Comparison of ENCODE assay signal across 24 cellular contexts in genomic region chr19:7994923-7995682, GRCh38. TPM values are rescaled to one million over a fixed set of nuclear protein-coding genes. Genes with fewer than 3 reads are reported as not detected.
DNase-seq lines count a peak whose midpoint lies in the region; ATAC-seq, FAIRE-seq and TF ChIP-seq lines count a peak whose summit lies in the region.
"Had no signal": no experiment of that assay in that cellular context is flagged by ENCODE, and none has a peak within 500 bp of the region (broad histone marks: within the 10 kb centered on the region; RNA-seq: fewer than 3 reads in every experiment).

No MANE protein-coding gene starts in this region.

- POLR2A ChIA-PET in WTC11 (lab: Charles Lee) = interaction anchor here (0.7 kb wide), 1 partner anchor 138 kb away, joined by 5 read pairs; no protein-coding TSS in a partner anchor

- peak overlapping the region in 1 of 4 donors; percentile 54 for H3K4me3 Mint-ChIP-seq in CD4-positive, CD25-positive, alpha-beta regulatory T cell
- no peak overlapping the region for H3K4me3 Mint-ChIP-seq in WTC11
- H3K4me3 Mint-ChIP-seq: HFFc6 had no signal

- no peak for ATAC-seq in CD4-positive, CD25-positive, alpha-beta regulatory T cell (ENCODE audit: low read depth in 2 of 2)
- no peak for ATAC-seq in WTC11
- ATAC-seq: activated CD4-positive, CD25-positive, alpha-beta regulatory T cell treated with anti-CD3 and anti-CD28 coated beads, Interleukin-2, amount 50 U/mL, for 24 hours; left colon had no signal

- TF ChIP-seq CTCF in WTC11 (IDR thresholded peaks at IDR 0.05) (no peak), keratinocyte (optimal IDR thresholded peaks at IDR 0.05 in 1 of 3, IDR thresholded peaks at IDR 0.05 in 1 of 3, conservative IDR thresholded peaks at IDR 0.05 in 1 of 3; ENCODE audit: extremely low read depth in 1 of 3, insufficient read depth in 2 of 3, low read length in 3 of 3) (no peak)

- peak overlapping the region in 2 of 3 donors; percentile 33 to 72 for H3K27ac Mint-ChIP-seq in CD4-positive, CD25-positive, alpha-beta regulatory T cell
- peak overlapping the region; percentile 86 for H3K27ac Mint-ChIP-seq in WTC11
- H3K27ac Mint-ChIP-seq: HFFc6 had no signal

- peaks cover 87% of the 10 kb centered on the region for H3K79me2 ChIP-seq in keratinocyte (ENCODE audit: control insufficient read depth, insufficient read depth, low read length)

- H3K27me3 Mint-ChIP-seq in CD4-positive, CD25-positive, alpha-beta regulatory T cell = no peaks in the 10 kb centered on the region
- H3K27me3 Mint-ChIP-seq in WTC11 (ENCODE audit: low read depth) = no peaks in the 10 kb centered on the region
- H3K27me3 Mint-ChIP-seq: naive B cell had no signal

- no peak overlapping the region for H2AFZ ChIP-seq in keratinocyte (ENCODE audit: control insufficient read depth, low read length)

- dilution Hi-C loops in keratinocyte (cut with MboI; ENCODE audit: extremely low pct_ligation_motif_present, low sequenced_read_pairs) = no loop called here

- H3K27ac ChIP-seq in BLaER1 (no peak overlapping the region), keratinocyte (ENCODE audit: control insufficient read depth, insufficient read depth, low read length) (no peak overlapping the region)
- no peak overlapping the region for H3K27ac ChIP-seq in CD4-positive, CD25-positive, alpha-beta regulatory T cell (ENCODE audit: insufficient read depth, low read length, poor library complexity, severe bottlenecking)
- H3K27ac ChIP-seq: sigmoid colon had no signal

- no peaks in the 10 kb centered on the region for H3K9me3 Mint-ChIP-seq in CD4-positive, CD25-positive, alpha-beta regulatory T cell
- no peaks in the 10 kb centered on the region for H3K9me3 Mint-ChIP-seq in WTC11
- H3K9me3 Mint-ChIP-seq: HFFc6, naive B cell had no signal

- DNase-seq in CD4-positive, CD25-positive, alpha-beta regulatory T cell = no peak
- DNase-seq in WTC11 (ENCODE audit: low spot score) (no peak), keratinocyte (ENCODE audit: low read depth, low spot score) (no peak), AG08396 (ENCODE audit: low spot score) (no peak), NCI-H1105 treated with DMSO at 0.1 percent for 48 hours (lab: John Stamatoyannopoulos, UW) (no peak)
- no peak for DNase-seq in activated CD4-positive, CD25-positive, alpha-beta regulatory T cell (lab: John Stamatoyannopoulos, UW)
- DNase-seq: activated effector memory CD4-positive, alpha-beta T cell treated with anti-CD3 and anti-CD28 coated beads, Interleukin-2, amount 50 U/mL, for 16 hours; Calu3; central memory CD4-positive, alpha-beta T cell; EL; HFFc6; left colon; mesendoderm; naive B cell; NCI-H1417 treated with DMSO at 0.1 percent for 48 hours; NCI-H2107; NCI-H524; sigmoid colon; stimulated activated naive CD4-positive, alpha-beta T cell had no signal

- H4K20me1 ChIP-seq in BLaER1 (peaks cover 100% of the 10 kb centered on the region), keratinocyte (ENCODE audit: control insufficient read depth, extremely low read depth, insufficient read depth, low read length) (peaks cover 29% of the 10 kb centered on the region)

- H3K4me2 ChIP-seq in BLaER1 (peak overlapping the region; percentile 66), keratinocyte (ENCODE audit: control insufficient read depth, extremely low read depth, insufficient read depth, low read depth, low read length) (no peak overlapping the region)

- H3K4me3 ChIP-seq in BLaER1 (no peak overlapping the region), keratinocyte (ENCODE audit: control insufficient read depth in 2 of 3, extremely low read depth in 1 of 3, insufficient read depth in 2 of 3, low read depth in 1 of 3, low read length in 3 of 3) (no peak overlapping the region)
- H3K4me3 ChIP-seq in CD4-positive, CD25-positive, alpha-beta regulatory T cell (ENCODE audit: low read depth, low read length) = no peak overlapping the region
- H3K4me3 ChIP-seq: sigmoid colon, tibial nerve had no signal

- peaks cover 13 to 63% (median 38%) of the 10 kb centered on the region in 4 donors for H3K4me1 Mint-ChIP-seq in CD4-positive, CD25-positive, alpha-beta regulatory T cell
- H3K4me1 Mint-ChIP-seq in WTC11 = peaks cover 40% of the 10 kb centered on the region

- H3K36me3 Mint-ChIP-seq in CD4-positive, CD25-positive, alpha-beta regulatory T cell = peaks cover 8% of the 10 kb centered on the region
- H3K36me3 Mint-ChIP-seq in WTC11 = peaks cover 24% of the 10 kb centered on the region

- H3K27me3 ChIP-seq in BLaER1 (no peaks in the 10 kb centered on the region), keratinocyte (ENCODE audit: control insufficient read depth, extremely low read depth, insufficient read depth, low read length) (no peaks in the 10 kb centered on the region)
- H3K27me3 ChIP-seq in CD4-positive, CD25-positive, alpha-beta regulatory T cell (ENCODE audit: control insufficient read depth, insufficient read depth, low read length) = no peaks in the 10 kb centered on the region
- H3K27me3 ChIP-seq: sigmoid colon, tibial nerve had no signal

- H3K9ac ChIP-seq in BLaER1 (peak overlapping the region; percentile 20; the same call in 1 of the 2 replicates), keratinocyte (ENCODE audit: control insufficient read depth, extremely low read depth, insufficient read depth, low read length) (no peak overlapping the region)

- H3K9me1 ChIP-seq in keratinocyte (ENCODE audit: control insufficient read depth, extremely low read depth, insufficient read depth, low read length) = peaks cover 8% of the 10 kb centered on the region

- H3K9me3 ChIP-seq in BLaER1 = no peaks in the 10 kb centered on the region
- H3K9me3 ChIP-seq in CD4-positive, CD25-positive, alpha-beta regulatory T cell (ENCODE audit: control insufficient read depth in 2 of 2, low read length in 2 of 2) = no peaks in the 10 kb centered on the region
- no peaks in the 10 kb centered on the region for H3K9me3 ChIP-seq in keratinocyte (ENCODE audit: control insufficient read depth, low read depth, low read length)
- H3K9me3 ChIP-seq: sigmoid colon, tibial nerve had no signal

- H3K4me1 ChIP-seq in BLaER1 (peaks cover 63% of the 10 kb centered on the region), keratinocyte (ENCODE audit: control insufficient read depth, extremely low read depth, insufficient read depth, low read length) (peaks cover 10% of the 10 kb centered on the region)
- peaks cover 14% of the 10 kb centered on the region for H3K4me1 ChIP-seq in CD4-positive, CD25-positive, alpha-beta regulatory T cell (ENCODE audit: control insufficient read depth, insufficient read depth, low read length, poor library complexity, severe bottlenecking)

- FAIRE-seq in keratinocyte (lab: Jason Lieb, UNC) = peak; percentile 51
- FAIRE-seq: GM18507 had no signal

- CTCF ChIA-PET in WTC11 (lab: Charles Lee) = interaction anchor here (4.1 kb wide), 1 partner anchor 51 kb away, joined by 16 read pairs; the partner anchor contains the start of gene TIMM44

- H3K36me3 ChIP-seq in BLaER1 (peaks cover 71% of the 10 kb centered on the region), keratinocyte (ENCODE audit: control insufficient read depth in 2 of 2, extremely low read depth in 1 of 2, insufficient read depth in 2 of 2, low read length in 2 of 2) (peaks cover 12 to 21% of the 10 kb centered on the region in 2 experiments)
- peaks cover 16% of the 10 kb centered on the region for H3K36me3 ChIP-seq in CD4-positive, CD25-positive, alpha-beta regulatory T cell (ENCODE audit: control insufficient read depth, insufficient read depth, low read length)

TF ChIP-seq in WTC11, 78 proteins besides CTCF, POLR2A, EP300 and RAD21 (continues in another document):
- no peak for TF ChIP-seq ZNF671 (CRISPR knock-in tag; IDR thresholded peaks at IDR 0.05)

RNA-seq across cellular contexts. Expression of gene ELAVL1, which starts 10.3 kb away (rescaled TPM):
- total RNA-seq in CD4-positive, CD25-positive, alpha-beta regulatory T cell = 39.6 TPM
- polyA plus RNA-seq in CD4-positive, CD25-positive, alpha-beta regulatory T cell = 10 to 100 TPM; 48.0 to 52.0 (median 49.2) TPM
- total RNA-seq in WTC11 (2021) = 144 to 160 TPM (median 149 TPM) in 3 replicates
- 32.6 to 96.8 TPM (median 46.9 TPM) in 3 replicates for polyA plus RNA-seq in keratinocyte
- polyA plus RNA-seq in keratinocyte (2011; ENCODE audit: low read depth) = 52.0 TPM
- polyA plus RNA-seq in keratinocyte (2011; cell fraction: cytosol; rRNA removed) = 62.0 and 62.8 TPM in 2 replicates
- polyA plus RNA-seq in keratinocyte (2011; cell fraction: nucleus; rRNA removed) = 41.0 and 46.6 TPM in 2 replicates
- polyA plus RNA-seq in keratinocyte (2012; ENCODE audit: low replicate concordance) = 33.9 and 74.6 TPM in 2 replicates
- polyA minus RNA-seq in keratinocyte = 39.0 to 89.0 TPM (median 56.0 TPM) in 3 replicates
- 52.0 TPM for polyA minus RNA-seq in keratinocyte (2011; cell fraction: cytosol; rRNA and poly(A)+ RNA removed)
- polyA minus RNA-seq in keratinocyte (2011; cell fraction: nucleus; rRNA and poly(A)+ RNA removed) = 16.2 and 23.0 TPM in 2 replicates

RNA-seq across cellular contexts. Expression of gene TIMM44, which starts 51.6 kb away (rescaled TPM):
- total RNA-seq in CD4-positive, CD25-positive, alpha-beta regulatory T cell = 72.5 TPM
- 10 to 100 TPM; 14.0 to 16.5 (median 15.0) TPM for polyA plus RNA-seq in CD4-positive, CD25-positive, alpha-beta regulatory T cell
- 103 to 129 TPM (median 103 TPM) in 3 replicates for total RNA-seq in WTC11 (2021)
- polyA plus RNA-seq in keratinocyte = 32.4 to 37.1 TPM (median 34.8 TPM) in 3 replicates
- 29.0 TPM for polyA plus RNA-seq in keratinocyte (2011; ENCODE audit: low read depth)
- polyA plus RNA-seq in keratinocyte (2011; cell fraction: cytosol; rRNA removed) = 23.2 and 44.5 TPM in 2 replicates
- polyA plus RNA-seq in keratinocyte (2011; cell fraction: nucleus; rRNA removed) = 48.6 and 57.5 TPM in 2 replicates
- polyA plus RNA-seq in keratinocyte (2012; ENCODE audit: low replicate concordance) = 43.7 and 46.1 TPM in 2 replicates
- polyA minus RNA-seq in keratinocyte = 15.3 to 25.4 TPM (median 20.0 TPM) in 3 replicates
- polyA minus RNA-seq in keratinocyte (2011; cell fraction: cytosol; rRNA and poly(A)+ RNA removed) = 40.5 TPM
- 23.8 and 25.2 TPM in 2 replicates for polyA minus RNA-seq in keratinocyte (2011; cell fraction: nucleus; rRNA and poly(A)+ RNA removed)

RNA-seq across cellular contexts. Expression of gene CCL25, which starts 57.5 kb away (rescaled TPM):
- not detected for total RNA-seq in CD4-positive, CD25-positive, alpha-beta regulatory T cell
- under 1 TPM in 1 of 4 donors, not detected in 3; 0.48 TPM for polyA plus RNA-seq in CD4-positive, CD25-positive, alpha-beta regulatory T cell
- 0.53 TPM in 1 of 3 replicates, not detected in the others for total RNA-seq in WTC11 (2021)
- not detected in 3 replicates for polyA plus RNA-seq in keratinocyte
- polyA plus RNA-seq in keratinocyte (2011; ENCODE audit: low read depth) = not detected
- polyA plus RNA-seq in keratinocyte (2011; cell fraction: cytosol; rRNA removed) = not detected in 2 replicates
- 0.29 TPM in 1 of 2 replicates, not detected in the other for polyA plus RNA-seq in keratinocyte (2011; cell fraction: nucleus; rRNA removed)
- polyA plus RNA-seq in keratinocyte (2012; ENCODE audit: low replicate concordance) = not detected in 2 replicates
- polyA minus RNA-seq in keratinocyte = 0.26 TPM in 1 of 3 replicates, not detected in the others
- not detected for polyA minus RNA-seq in keratinocyte (2011; cell fraction: cytosol; rRNA and poly(A)+ RNA removed)
- polyA minus RNA-seq in keratinocyte (2011; cell fraction: nucleus; rRNA and poly(A)+ RNA removed) = not detected in 2 replicates
- total RNA-seq: Calu3, glomerular endothelial cell, HFFc6, left colon, sigmoid colon, tibial nerve had no signal
